In genomic region chr12:122902854-122903703, GRCh38 we compare ENCODE assay signal across 1 cellular context.
TF ChIP-seq lines count a peak whose summit lies in the region.

No MANE protein-coding gene starts in this region.

TF ChIP-seq in HepG2, 621 proteins besides CTCF, POLR2A, EP300 and RAD21:
- TF ChIP-seq SMARCC2 (IDR thresholded peaks at IDR 0.05) (no peak), TERF1 (CRISPR knock-in tag; IDR thresholded peaks at IDR 0.05) (no peak), ZNF138 (CRISPR knock-in tag; IDR thresholded peaks at IDR 0.05; ENCODE audit: low read depth) (no peak), DNMT3B (CRISPR knock-in tag; conservative IDR thresholded peaks at IDR 0.05) (no peak), MTF2 (CRISPR knock-in tag; IDR thresholded peaks at IDR 0.05; ENCODE audit: borderline replicate concordance) (no peak), DMTF1 (CRISPR knock-in tag; IDR thresholded peaks at IDR 0.05) (no peak), MTA1 (CRISPR knock-in tag; IDR thresholded peaks at IDR 0.05; ENCODE audit: borderline replicate concordance) (no peak), CEBPB (IDR thresholded peaks at IDR 0.05; ENCODE audit: borderline replicate concordance, low read depth, low read length) (no peak), RNF219 (CRISPR knock-in tag; IDR thresholded peaks at IDR 0.05) (no peak), FOXO1 (CRISPR knock-in tag; IDR thresholded peaks at IDR 0.05) (no peak), SNAPC2 (CRISPR knock-in tag; IDR thresholded peaks at IDR 0.05) (no peak), ZBTB42 (CRISPR knock-in tag; IDR thresholded peaks at IDR 0.05) (no peak), EHMT2 (IDR thresholded peaks at IDR 0.05; ENCODE audit: borderline replicate concordance, low read depth, low read length) (no peak), KAT2B (IDR thresholded peaks at IDR 0.05; ENCODE audit: borderline replicate concordance, low read depth, low read length) (no peak), HCFC1 (IDR thresholded peaks at IDR 0.05; ENCODE audit: low read depth, low read length) (no peak), ZNF724P (CRISPR knock-in tag; IDR thresholded peaks at IDR 0.05; ENCODE audit: borderline replicate concordance) (no peak), RFXANK (CRISPR knock-in tag; IDR thresholded peaks at IDR 0.05) (no peak), ZNF136 (CRISPR knock-in tag; IDR thresholded peaks at IDR 0.05; ENCODE audit: low read depth) (no peak), ZNF562 (CRISPR knock-in tag; IDR thresholded peaks at IDR 0.05; ENCODE audit: borderline replicate concordance) (no peak), ZNF83 (CRISPR knock-in tag; IDR thresholded peaks at IDR 0.05; ENCODE audit: borderline replicate concordance) (no peak)
